Comparison of ENCODE assay signal across 8 cellular contexts in the genomic region with DNA sequence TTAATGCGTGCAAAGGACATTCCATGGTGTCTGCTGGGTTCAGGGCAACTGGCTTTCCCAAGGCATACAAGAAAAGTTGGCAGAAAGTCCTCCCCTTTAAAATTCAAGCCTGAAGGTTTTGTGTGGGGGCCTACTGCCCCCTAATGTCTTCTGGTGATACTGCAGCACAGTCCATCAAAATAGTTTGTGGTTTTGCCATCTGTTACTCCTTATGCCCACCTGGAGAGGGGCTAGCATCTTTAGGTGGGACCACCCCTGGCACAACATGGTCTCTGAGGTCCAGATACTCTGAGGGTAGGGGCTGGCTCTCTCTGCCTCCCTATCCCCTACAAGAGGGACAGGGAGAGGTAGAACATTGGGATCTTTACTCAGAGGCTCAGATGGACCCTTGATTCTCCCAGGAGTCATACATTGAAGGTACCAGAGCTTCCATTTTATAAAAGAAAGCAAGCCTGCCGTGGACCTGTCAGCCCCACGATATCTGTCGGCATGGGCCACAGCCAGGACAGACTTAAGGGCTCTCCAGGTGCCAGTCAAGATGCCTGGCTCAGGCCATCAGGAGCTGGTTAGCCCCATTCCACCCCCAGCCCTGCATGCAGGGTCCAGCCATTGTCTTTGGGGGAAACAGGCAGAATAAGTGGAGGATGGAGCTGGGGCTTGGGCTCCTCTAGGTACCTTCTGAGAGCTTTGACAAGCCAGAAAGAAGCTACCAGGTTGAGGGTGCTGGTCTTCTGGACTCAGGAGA. TPM values are rescaled to one million over a fixed set of nuclear protein-coding genes. Genes with fewer than 3 reads are reported as not detected.
DNase-seq lines count a peak whose midpoint lies in the region; ATAC-seq and TF ChIP-seq lines count a peak whose summit lies in the region.

No MANE protein-coding gene starts in this region.

- no peak overlapping the region for H2AK5ac ChIP-seq in mesendoderm (ENCODE audit: low read length)

- H3K4ac ChIP-seq in mesendoderm (ENCODE audit: low read depth, low read length): no peak overlapping the region

- peaks cover 17% of the 10 kb centered on the region for H3K36me3 ChIP-seq in effector memory CD4-positive, alpha-beta T cell (ENCODE audit: control insufficient read depth, insufficient read depth, low read length)
- H3K36me3 ChIP-seq in mesendoderm (ENCODE audit: control insufficient read depth, insufficient read depth, low read length) (no peaks in the 10 kb centered on the region), vagina (peaks cover 0 to 30% of the 10 kb centered on the region in 2 donors)

- H3K4me3 Mint-ChIP-seq in WTC11: no peak overlapping the region

- H3K4me3 ChIP-seq in NB4 (ENCODE audit: low read depth, low read length) (no peak overlapping the region), mesendoderm (ENCODE audit: low read length) (no peak overlapping the region), vagina (no peak overlapping the region)
- H3K4me3 ChIP-seq in effector memory CD4-positive, alpha-beta T cell (ENCODE audit: insufficient read depth, low read depth, low read length, poor library complexity, severe bottlenecking): no peak overlapping the region

- H3K79me2 ChIP-seq in mesendoderm (ENCODE audit: control insufficient read depth, insufficient read depth, low read length): peaks cover 4% of the 10 kb centered on the region

- H3K9ac ChIP-seq in mesendoderm (ENCODE audit: low read length): no peak overlapping the region

- intact Hi-C loops in vagina (cut with DNase I): no loop called here

- peak overlapping the region; percentile 74 for H3K27ac Mint-ChIP-seq in WTC11

- no peak overlapping the region for H3K23ac ChIP-seq in mesendoderm (ENCODE audit: low read length)

- no peak overlapping the region for H2BK120ac ChIP-seq in mesendoderm (ENCODE audit: low read depth, low read length)

- peaks cover 13% of the 10 kb centered on the region for H3K4me1 ChIP-seq in effector memory CD4-positive, alpha-beta T cell (ENCODE audit: control insufficient read depth, insufficient read depth, low read length, poor library complexity, severe bottlenecking)
- H3K4me1 ChIP-seq in mesendoderm (ENCODE audit: control insufficient read depth, low read depth, low read length) (peaks cover 4% of the 10 kb centered on the region), vagina (peaks cover 11% of the 10 kb centered on the region)

- H3K27ac ChIP-seq in effector memory CD4-positive, alpha-beta T cell (ENCODE audit: insufficient read depth, low read length, poor library complexity, severe bottlenecking): peak overlapping the region; percentile 3
- H3K27ac ChIP-seq in mesendoderm (ENCODE audit: low read depth, low read length) (no peak overlapping the region), vagina (no peak overlapping the region)

- peak; percentile 80 for TF ChIP-seq CTCF in NB4 (IDR thresholded peaks at IDR 0.05; ENCODE audit: low read depth, low read length)
- peak; percentile 76 for TF ChIP-seq CTCF in WTC11 (IDR thresholded peaks at IDR 0.05)
- TF ChIP-seq CTCF in vagina (IDR thresholded peaks at IDR 0.05): peak; percentile 70 to 84 (median 83)

- CTCF ChIA-PET in WTC11 (lab: Charles Lee): interaction anchor here (0.6 to 1.0 kb wide), 4 partner anchors 79 to 146 kb away, joined by 3 to 10 read pairs (median 3); no protein-coding TSS in a partner anchor

- no peaks in the 10 kb centered on the region for H3K27me3 ChIP-seq in effector memory CD4-positive, alpha-beta T cell (replicated peaks; ENCODE audit: control insufficient read depth, insufficient read depth, low read length, poor library complexity, severe bottlenecking)
- H3K27me3 ChIP-seq in mesendoderm (ENCODE audit: insufficient read depth, low read length, poor library complexity) (no peaks in the 10 kb centered on the region), vagina (no peaks in the 10 kb centered on the region)

- H3K4me2 ChIP-seq in mesendoderm (ENCODE audit: low read length): no peak overlapping the region

- no peak overlapping the region for H2BK5ac ChIP-seq in mesendoderm (ENCODE audit: low read length)

- peaks cover 40% of the 10 kb centered on the region for H3K36me3 Mint-ChIP-seq in WTC11

- H3K4me1 Mint-ChIP-seq in WTC11: peaks cover 17% of the 10 kb centered on the region

- H3K79me1 ChIP-seq in mesendoderm (ENCODE audit: low read length): peaks cover 2% of the 10 kb centered on the region

- peak; percentile 34 for DNase-seq in activated CD4-positive, CD25-positive, alpha-beta regulatory T cell treated with anti-CD3 and anti-CD28 coated beads, Interleukin-2, amount 50 U/mL, for 72 hours
- no peak for DNase-seq in activated CD4-positive, CD25-positive, alpha-beta regulatory T cell (lab: John Stamatoyannopoulos, UW)
- DNase-seq in NB4 (ENCODE audit: low read depth): peak; percentile 64
- DNase-seq in WTC11 (ENCODE audit: low spot score): peak; percentile 61
- no peak for DNase-seq in effector memory CD4-positive, alpha-beta T cell
- DNase-seq in mesendoderm: peak; percentile 65
- DNase-seq in vagina (ENCODE audit: extremely low spot score in 2 of 2): no peak

- no peaks in the 10 kb centered on the region for H3K27me3 Mint-ChIP-seq in WTC11 (ENCODE audit: low read depth)

- H3K18ac ChIP-seq in mesendoderm (ENCODE audit: low read length): no peak overlapping the region

- no peak overlapping the region for H4K5ac ChIP-seq in mesendoderm (ENCODE audit: low read length)

- no peak overlapping the region for H3K56ac ChIP-seq in mesendoderm (ENCODE audit: low read length)

- ATAC-seq in WTC11 (peak; percentile 41), HG03097 (IDR thresholded peaks at IDR 0.05; ENCODE audit: low FRiP score, unreplicated experiment) (no peak)

- no peak overlapping the region for H2BK15ac ChIP-seq in mesendoderm (replicated peaks; ENCODE audit: low read depth)

- TF ChIP-seq POLR2A in NB4 (IDR thresholded peaks at IDR 0.05; ENCODE audit: extremely low read depth, insufficient read length) (no peak), vagina (IDR thresholded peaks at IDR 0.05) (no peak)

- no peak overlapping the region for H4K8ac ChIP-seq in mesendoderm (ENCODE audit: low read depth, low read length)

- H3K9me3 Mint-ChIP-seq in WTC11: no peaks in the 10 kb centered on the region

- POLR2A ChIA-PET in WTC11 (lab: Charles Lee): interaction anchor here (1.8 kb wide), 1 partner anchor 144 kb away, joined by 5 read pairs; the partner anchor contains the start of gene NFATC3

- H3K9me3 ChIP-seq in effector memory CD4-positive, alpha-beta T cell (ENCODE audit: control insufficient read depth, low read length): no peaks in the 10 kb centered on the region
- no peaks in the 10 kb centered on the region for H3K9me3 ChIP-seq in vagina

- WGBS in mesendoderm (ENCODE audit: extremely low coverage, insufficient coverage, low lambda C conversion rate): no CpG with 5 or more reads among the region's 4 CpGs

TF ChIP-seq in WTC11, 78 proteins besides CTCF, POLR2A, EP300 and RAD21 (continues in another document):
- TF ChIP-seq ZNF512 (CRISPR knock-in tag; IDR thresholded peaks at IDR 0.05; ENCODE audit: borderline replicate concordance): no peak
- TF ChIP-seq NR1H2 (CRISPR knock-in tag; IDR thresholded peaks at IDR 0.05): no peak
- no peak for TF ChIP-seq ARID4B (CRISPR knock-in tag; IDR thresholded peaks at IDR 0.05; ENCODE audit: borderline replicate concordance)
- TF ChIP-seq RELA (CRISPR knock-in tag; IDR thresholded peaks at IDR 0.05; ENCODE audit: borderline replicate concordance): no peak

RNA-seq across cellular contexts. Expression of gene ESRP2, which starts 6.3 kb away (rescaled TPM):
- 48.5 to 55.0 TPM (median 49.8 TPM) in 3 replicates for total RNA-seq in WTC11 (2021)
- polyA plus RNA-seq in mesendoderm (2013, experiment 1 of 2): 26.2 TPM
- polyA plus RNA-seq in mesendoderm (2013, experiment 2 of 2): 26.6 TPM
- total RNA-seq in vagina: 71.0 TPM

RNA-seq across cellular contexts. Expression of gene PLA2G15, which starts 15.6 kb away (rescaled TPM):
- total RNA-seq in WTC11 (2021): 9.4 to 10.2 TPM (median 9.8 TPM) in 3 replicates
- 4.0 TPM for polyA plus RNA-seq in mesendoderm (2013, experiment 1 of 2)
- polyA plus RNA-seq in mesendoderm (2013, experiment 2 of 2): 4.0 TPM
- 18.2 TPM for total RNA-seq in vagina

RNA-seq across cellular contexts. Expression of gene SLC7A6, which starts 34.7 kb away (rescaled TPM):
- total RNA-seq in WTC11 (2021) (27.4 TPM in 3 replicates), vagina (35.1 TPM)
- polyA plus RNA-seq in mesendoderm (2013, experiment 1 of 2): 23.3 TPM
- polyA plus RNA-seq in mesendoderm (2013, experiment 2 of 2): 22.1 TPM

Comparison
In these comparisons a context has a peak if more than half of its experiments do, and no peak if none do; other contexts are left out.
1. DNase-seq: peak in activated CD4-positive, CD25-positive, alpha-beta regulatory T cell treated with anti-CD3 and anti-CD28 coated beads, Interleukin-2, amount 50 U/mL, for 72 hours (single experiment), NB4 (single experiment), WTC11 (single experiment) and mesendoderm (single experiment); none in activated CD4-positive, CD25-positive, alpha-beta regulatory T cell (0 of 4), effector memory CD4-positive, alpha-beta T cell (0 of 3) and vagina (0 of 2).
2. Peak in every context shown above with its lines, with median percentiles within 50 percentile points of each other: CTCF ChIP-seq.